In the genomic region with DNA sequence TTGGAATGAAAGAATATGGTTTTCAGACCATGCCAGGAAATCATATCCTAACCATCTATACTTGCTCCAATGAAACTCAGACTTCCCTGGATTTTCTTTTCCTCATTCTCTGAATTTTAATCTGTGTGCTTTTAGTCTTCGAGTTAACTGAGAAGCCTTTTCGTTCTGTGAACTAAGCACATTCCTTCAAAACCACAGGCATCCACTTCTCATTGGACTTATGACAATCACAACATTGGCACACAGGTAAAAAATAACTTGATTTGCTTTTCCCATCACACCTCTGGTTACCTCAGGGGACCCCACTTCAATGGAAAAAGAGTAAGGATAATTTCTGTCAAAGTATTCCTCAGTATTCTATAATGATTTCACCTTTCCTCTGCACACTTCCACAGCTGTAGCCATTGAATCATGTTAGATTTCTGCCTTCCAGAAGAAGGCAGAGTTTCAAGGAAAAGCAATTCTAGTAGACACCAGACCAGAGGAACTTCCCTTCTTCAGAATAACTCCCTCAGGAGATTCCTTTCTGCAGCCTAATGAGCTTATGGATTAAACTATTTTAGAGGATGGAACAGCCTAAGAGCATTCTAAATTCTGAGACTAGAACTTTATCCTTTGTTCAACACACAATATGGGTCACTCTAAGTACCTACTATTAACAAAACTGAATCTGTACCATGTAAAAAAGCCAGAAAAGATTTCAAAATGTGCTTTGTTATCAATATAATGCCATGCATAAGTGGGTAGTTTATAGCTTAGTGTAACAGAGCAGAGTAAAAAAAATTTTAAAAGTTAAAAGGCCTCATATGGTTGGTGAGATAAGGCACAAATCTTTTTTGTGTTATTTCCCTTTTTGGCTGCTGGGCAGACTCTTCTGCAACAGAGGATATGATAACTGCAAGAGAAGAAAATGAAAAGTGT, we compare ENCODE assay signal across 14 cellular contexts. TPM values are rescaled to one million over a fixed set of nuclear protein-coding genes. Genes with fewer than 3 reads are reported as not detected.
DNase-seq lines count a peak whose midpoint lies in the region; ATAC-seq and TF ChIP-seq lines count a peak whose summit lies in the region.
"Had no signal": no experiment of that assay in that cellular context is flagged by ENCODE, and none has a peak within 500 bp of the region (broad histone marks: within the 10 kb centered on the region; RNA-seq: fewer than 3 reads in every experiment).

No MANE protein-coding gene starts in this region.

- H3K27me3 Mint-ChIP-seq in effector memory CD8-positive, alpha-beta T cell: no peaks in the 10 kb centered on the region
- H3K27me3 Mint-ChIP-seq: B cell; natural killer cell treated with Interleukin-12 subunit alpha and Interleukin-12 subunit beta and Interleukin-15 and Interleukin-18, amount 100 ng/mL, for 72 hours had no signal

- H3K4me3 Mint-ChIP-seq in effector memory CD8-positive, alpha-beta T cell: no peak overlapping the region
- H3K4me3 Mint-ChIP-seq: B cell; natural killer cell treated with Interleukin-12 subunit alpha and Interleukin-12 subunit beta and Interleukin-15 and Interleukin-18, amount 100 ng/mL, for 72 hours had no signal

- H3K4me1 ChIP-seq in body of pancreas: no peaks in the 10 kb centered on the region
- H3K4me1 ChIP-seq in lower lobe of right lung: peaks cover 7% of the 10 kb centered on the region
- H3K4me1 ChIP-seq: vagina had no signal

- no peaks in the 10 kb centered on the region for H3K4me1 Mint-ChIP-seq in effector memory CD8-positive, alpha-beta T cell (ENCODE audit: low read depth in 2 of 2)
- H3K4me1 Mint-ChIP-seq: B cell had no signal

- no peak overlapping the region for H3K27ac Mint-ChIP-seq in effector memory CD8-positive, alpha-beta T cell
- H3K27ac Mint-ChIP-seq: B cell; natural killer cell treated with Interleukin-12 subunit alpha and Interleukin-12 subunit beta and Interleukin-15 and Interleukin-18, amount 100 ng/mL, for 72 hours had no signal

- TF ChIP-seq POLR2A in body of pancreas (IDR thresholded peaks at IDR 0.05): no peak

- H3K27ac ChIP-seq in body of pancreas: peak overlapping the region in 2 of 4 donors; percentile 29 to 45
- peak overlapping the region; percentile 36 for H3K27ac ChIP-seq in lower lobe of right lung
- H3K27ac ChIP-seq: vagina had no signal

- intact Hi-C loops in body of pancreas (cut with DNase I) (no loop called here), lower lobe of right lung (cut with DNase I) (no loop called here)

- DNase-seq in AG08396 (ENCODE audit: low spot score) (peak; percentile 33), M059J (ENCODE audit: low read depth) (peak; percentile 79), body of pancreas (no peak), lower lobe of right lung (no peak)
- no peak for DNase-seq in activated T-cell treated with anti-CD3 and anti-CD28 coated beads, Interleukin-2, amount 50 U/mL, for 48 hours
- no peak for DNase-seq in stimulated activated CD4-positive, alpha-beta T cell treated with anti-CD3 and anti-CD28 coated beads, Interleukin-15, amount 100 ng/mL, for 24 hours
- no peak for DNase-seq in effector memory CD8-positive, alpha-beta T cell
- DNase-seq: anterior cingulate cortex, MV-4-11 had no signal

- ATAC-seq in body of pancreas: peak; percentile 67
- ATAC-seq in lower lobe of right lung: peak; percentile 83 to 95
- no peak for ATAC-seq in GM18873 (IDR thresholded peaks at IDR 0.05; ENCODE audit: low FRiP score, unreplicated experiment)
- no peak for ATAC-seq in effector memory CD8-positive, alpha-beta T cell (replicated peaks)
- ATAC-seq: GM12878; natural killer cell treated with Interleukin-12 subunit alpha and Interleukin-12 subunit beta and Interleukin-15 and Interleukin-18, amount 100 ng/mL, for 72 hours had no signal

- H3K4me3 ChIP-seq in body of pancreas (no peak overlapping the region), lower lobe of right lung (no peak overlapping the region)
- H3K4me3 ChIP-seq: GM12878, vagina had no signal

- H3K36me3 Mint-ChIP-seq in effector memory CD8-positive, alpha-beta T cell (ENCODE audit: insufficient read depth): peaks cover 20% of the 10 kb centered on the region

- 46 to 49% methylated on average over 2 of the region's 2 CpGs for WGBS in body of pancreas, 2 donors

- no peaks in the 10 kb centered on the region for H3K9me3 Mint-ChIP-seq in effector memory CD8-positive, alpha-beta T cell
- H3K9me3 Mint-ChIP-seq: natural killer cell treated with Interleukin-12 subunit alpha and Interleukin-12 subunit beta and Interleukin-15 and Interleukin-18, amount 100 ng/mL, for 72 hours had no signal

- H3K9me3 ChIP-seq in body of pancreas (peaks cover 0 to 6% (median 0%) of the 10 kb centered on the region in 3 donors), lower lobe of right lung (no peaks in the 10 kb centered on the region)
- H3K9me3 ChIP-seq: vagina had no signal

- H3K27me3 ChIP-seq in body of pancreas: no peaks in the 10 kb centered on the region
- H3K27me3 ChIP-seq in lower lobe of right lung (ENCODE audit: low read depth): no peaks in the 10 kb centered on the region
- H3K27me3 ChIP-seq: vagina had no signal

- no peak for TF ChIP-seq CTCF in body of pancreas (IDR thresholded peaks at IDR 0.05)
- TF ChIP-seq CTCF in lower lobe of right lung (IDR thresholded peaks at IDR 0.05): no peak

- H3K36me3 ChIP-seq in body of pancreas (replicated peaks in 1 of 2; ENCODE audit: insufficient read depth in 1 of 2, low read depth in 2 of 2) (peaks cover 0 to 4% of the 10 kb centered on the region in 2 donors), lower lobe of right lung (peaks cover 31% of the 10 kb centered on the region)

RNA-seq across cellular contexts. Expression of a gene that starts 15.8 kb away (rescaled TPM):
- total RNA-seq in M059J (2014; rRNA removed; shearing (Covaris generic)): 31.3 and 64.5 TPM in 2 replicates
- 10 to 100 TPM in 1 of 2 donors, 1 to 10 TPM in 1; 8.2 to 41.2 TPM for total RNA-seq in body of pancreas
- total RNA-seq in lower lobe of right lung: 44.9 TPM

RNA-seq across cellular contexts. Expression of a gene that starts 55.9 kb away (rescaled TPM):
- total RNA-seq in M059J (2014; rRNA removed; shearing (Covaris generic)): not detected in 2 replicates
- total RNA-seq in body of pancreas: not detected
- total RNA-seq in lower lobe of right lung: 3.1 TPM
- total RNA-seq: B cell; GM12878; natural killer cell treated with Interleukin-12 subunit alpha and Interleukin-12 subunit beta and Interleukin-15 and Interleukin-18, amount 100 ng/mL, for 72 hours; vagina had no signal

Comparison
In these comparisons a context has a peak if more than half of its experiments do, and no peak if none do; other contexts are left out.
1. DNase-seq: peak in AG08396 (single experiment) and M059J (single experiment); none in body of pancreas (0 of 4), lower lobe of right lung (single experiment), activated T-cell treated with anti-CD3 and anti-CD28 coated beads, Interleukin-2, amount 50 U/mL, for 48 hours (0 of 2), stimulated activated CD4-positive, alpha-beta T cell treated with anti-CD3 and anti-CD28 coated beads, Interleukin-15, amount 100 ng/mL, for 24 hours (single experiment) and effector memory CD8-positive, alpha-beta T cell (0 of 3).
2. ATAC-seq: peak in body of pancreas (single experiment) and lower lobe of right lung (2 of 2); none in GM18873 (single experiment) and effector memory CD8-positive, alpha-beta T cell (single experiment).